ENCODE assay signal across 1 cellular context in the genomic region with DNA sequence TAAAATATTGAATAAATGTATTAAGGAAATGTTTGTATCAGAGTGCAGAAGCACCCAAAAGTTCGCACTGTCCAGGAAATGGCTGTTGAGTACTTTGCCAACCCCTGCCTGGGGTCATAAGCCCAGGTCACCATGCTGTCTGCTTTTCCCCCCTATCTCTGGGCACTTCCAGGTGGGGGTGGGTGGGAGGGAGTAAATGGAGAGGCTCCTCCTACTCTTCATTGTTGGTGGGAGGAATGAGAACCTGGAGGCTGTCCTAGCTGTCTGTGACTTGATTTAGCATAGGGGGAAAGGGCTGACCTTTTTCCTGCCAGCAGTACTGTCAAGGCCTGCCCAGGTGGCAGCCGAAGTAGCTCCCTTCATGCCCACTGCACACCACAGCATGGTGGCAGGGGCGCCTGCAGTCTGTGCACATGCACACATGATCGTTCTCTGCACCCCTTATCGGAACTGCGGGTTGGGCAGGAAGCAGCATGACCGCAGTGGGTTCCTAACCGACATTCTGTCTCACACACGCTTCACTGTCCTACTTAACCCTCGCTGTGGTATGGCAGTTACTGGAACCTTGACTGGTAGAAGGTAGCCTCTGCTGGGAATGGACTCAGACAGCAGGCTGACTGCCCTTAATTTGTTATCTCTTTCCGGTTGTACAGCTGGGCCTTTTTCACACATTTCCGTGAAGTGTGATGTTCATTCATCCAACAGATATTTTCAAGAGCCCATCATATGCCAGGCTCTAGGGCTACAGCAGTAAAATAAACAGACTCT.
TF ChIP-seq lines count a peak whose summit lies in the region.

No MANE protein-coding gene starts in this region.

TF ChIP-seq in K562, 482 proteins besides CTCF, POLR2A, EP300 and RAD21 (continued from another document and continues in another):
- TF ChIP-seq RBBP5 (IDR thresholded peaks at IDR 0.05; ENCODE audit: borderline replicate concordance, insufficient read depth, low read length, poor library complexity, severe bottlenecking) (peak; percentile 66), MAFF (IDR thresholded peaks at IDR 0.05; ENCODE audit: low read length) (no peak), BRD9 (IDR thresholded peaks at IDR 0.05; ENCODE audit: low read depth, partially characterized antibody) (peak; percentile 23), NEUROD1 (IDR thresholded peaks at IDR 0.05; ENCODE audit: borderline replicate concordance, low read depth, low read length, partially characterized antibody) (peak; percentile 46), PHF8 (IDR thresholded peaks at IDR 0.05; ENCODE audit: borderline replicate concordance, low read length) (no peak; the same call in 1 of the 2 replicates), CEBPB (tag; IDR thresholded peaks at IDR 0.05) (no peak), KDM4B (IDR thresholded peaks at IDR 0.05; ENCODE audit: borderline replicate concordance in 2 of 2, low read depth in 1 of 2) (peak in 1 of 2 experiments; percentile 58; a peak in 1 of 4 replicates), RBM22 (IDR thresholded peaks at IDR 0.05; ENCODE audit: low read depth, low read length, poor library complexity, severe bottlenecking) (no peak), TFAM (CRISPR knock-in tag; conservative IDR thresholded peaks at IDR 0.05) (no peak), JUNB (CRISPR knock-in tag; conservative IDR thresholded peaks at IDR 0.05) (0 out of 2 replicates have a peak, but pooled peaks have one; percentile 21), SRF (CRISPR knock-in tag; IDR thresholded peaks at IDR 0.05) (no peak), PURB (CRISPR knock-in tag; IDR thresholded peaks at IDR 0.05; ENCODE audit: low read depth) (no peak), ZNF77 (CRISPR knock-in tag; IDR thresholded peaks at IDR 0.05) (no peak), ZNF76 (CRISPR knock-in tag; IDR thresholded peaks at IDR 0.05; ENCODE audit: borderline replicate concordance) (0 out of 2 replicates have a peak, but pooled peaks have one; percentile 54), NCOA6 (IDR thresholded peaks at IDR 0.05) (no peak), SMARCA5 (IDR thresholded peaks at IDR 0.05) (no peak), MXI1 (IDR thresholded peaks at IDR 0.05; ENCODE audit: low read depth, low read length) (no peak), ATF7 (IDR thresholded peaks at IDR 0.05) (peak; percentile 44; the same call in 1 of the 2 replicates), ZFP1 (CRISPR knock-in tag; IDR thresholded peaks at IDR 0.05) (no peak), CC2D1A (IDR thresholded peaks at IDR 0.05) (0 out of 2 replicates have a peak, but pooled peaks have one; percentile 37), L3MBTL2 (IDR thresholded peaks at IDR 0.05) (peak; percentile 70; the same call in 1 of the 2 replicates), MAZ (CRISPR knock-in tag; conservative IDR thresholded peaks at IDR 0.05 in 1 of 2, IDR thresholded peaks at IDR 0.05 in 1 of 2) (peak; percentile 52 to 73), EGR1 (conservative IDR thresholded peaks at IDR 0.05) (no peak), CBX1 (IDR thresholded peaks at IDR 0.05; ENCODE audit: low read depth) (peak; percentile 44; the same call in 1 of the 2 replicates), POLR3A (IDR thresholded peaks at IDR 0.05; ENCODE audit: borderline replicate concordance, extremely low read depth, insufficient read depth, insufficient read length) (no peak), BHLHE40 (IDR thresholded peaks at IDR 0.05; ENCODE audit: low read length) (peak; percentile 92), POLR2AphosphoS5 (IDR thresholded peaks at IDR 0.05; ENCODE audit: control insufficient read depth, insufficient read depth, low read depth, low read length) (no peak), ZNF696 (CRISPR knock-in tag; conservative IDR thresholded peaks at IDR 0.05) (no peak), MEIS2 (IDR thresholded peaks at IDR 0.05; ENCODE audit: partially characterized antibody) (peak; percentile 48), GTF2E2 (tag; IDR thresholded peaks at IDR 0.05) (no peak), ZNF274 (IDR thresholded peaks at IDR 0.05; ENCODE audit: borderline replicate concordance, low read depth, low read length) (no peak), GABPA (tag; conservative IDR thresholded peaks at IDR 0.05; ENCODE audit: low read depth) (peak; percentile 63), ZNF140 (CRISPR knock-in tag; IDR thresholded peaks at IDR 0.05) (no peak), TCF7L2 (IDR thresholded peaks at IDR 0.05; ENCODE audit: low read depth, low read length) (no peak), RHOXF2B (CRISPR knock-in tag; conservative IDR thresholded peaks at IDR 0.05) (0 out of 2 replicates have a peak, but pooled peaks have one; percentile 65), SMAD1 (IDR thresholded peaks at IDR 0.05; ENCODE audit: low read depth, low read length, partially characterized antibody) (no peak), HSF4 (CRISPR knock-in tag; IDR thresholded peaks at IDR 0.05; ENCODE audit: borderline replicate concordance) (no peak), NFIC (IDR thresholded peaks at IDR 0.05) (no peak), ZNF12 (CRISPR knock-in tag; IDR thresholded peaks at IDR 0.05) (no peak), NRF1 (conservative IDR thresholded peaks at IDR 0.05 in 1 of 2, IDR thresholded peaks at IDR 0.05 in 1 of 2) (0 out of 4 replicates have a peak, but pooled peaks have one; percentile 7 to 23), ZNF764 (CRISPR knock-in tag; IDR thresholded peaks at IDR 0.05; ENCODE audit: low read depth) (no peak), PHTF2 (CRISPR knock-in tag; IDR thresholded peaks at IDR 0.05) (no peak)
- TF ChIP-seq, protein P1, sequence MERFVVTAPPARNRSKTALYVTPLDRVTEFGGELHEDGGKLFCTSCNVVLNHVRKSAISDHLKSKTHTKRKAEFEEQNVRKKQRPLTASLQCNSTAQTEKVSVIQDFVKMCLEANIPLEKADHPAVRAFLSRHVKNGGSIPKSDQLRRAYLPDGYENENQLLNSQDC (CRISPR knock-in tag; IDR thresholded peaks at IDR 0.05) = no peak
- TF ChIP-seq, protein P2, sequence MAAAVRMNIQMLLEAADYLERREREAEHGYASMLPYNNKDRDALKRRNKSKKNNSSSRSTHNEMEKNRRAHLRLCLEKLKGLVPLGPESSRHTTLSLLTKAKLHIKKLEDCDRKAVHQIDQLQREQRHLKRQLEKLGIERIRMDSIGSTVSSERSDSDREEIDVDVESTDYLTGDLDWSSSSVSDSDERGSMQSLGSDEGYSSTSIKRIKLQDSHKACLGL (CRISPR knock-in tag; IDR thresholded peaks at IDR 0.05; ENCODE audit: borderline replicate concordance, poor library complexity, severe bottlenecking) = no peak
- TF ChIP-seq, protein P3, sequence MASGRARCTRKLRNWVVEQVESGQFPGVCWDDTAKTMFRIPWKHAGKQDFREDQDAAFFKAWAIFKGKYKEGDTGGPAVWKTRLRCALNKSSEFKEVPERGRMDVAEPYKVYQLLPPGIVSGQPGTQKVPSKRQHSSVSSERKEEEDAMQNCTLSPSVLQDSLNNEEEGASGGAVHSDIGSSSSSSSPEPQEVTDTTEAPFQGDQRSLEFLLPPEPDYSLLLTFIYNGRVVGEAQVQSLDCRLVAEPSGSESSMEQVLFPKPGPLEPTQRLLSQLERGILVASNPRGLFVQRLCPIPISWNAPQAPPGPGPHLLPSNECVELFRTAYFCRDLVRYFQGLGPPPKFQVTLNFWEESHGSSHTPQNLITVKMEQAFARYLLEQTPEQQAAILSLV (tag; IDR thresholded peaks at IDR 0.05) = no peak
- TF ChIP-seq, protein P4, sequence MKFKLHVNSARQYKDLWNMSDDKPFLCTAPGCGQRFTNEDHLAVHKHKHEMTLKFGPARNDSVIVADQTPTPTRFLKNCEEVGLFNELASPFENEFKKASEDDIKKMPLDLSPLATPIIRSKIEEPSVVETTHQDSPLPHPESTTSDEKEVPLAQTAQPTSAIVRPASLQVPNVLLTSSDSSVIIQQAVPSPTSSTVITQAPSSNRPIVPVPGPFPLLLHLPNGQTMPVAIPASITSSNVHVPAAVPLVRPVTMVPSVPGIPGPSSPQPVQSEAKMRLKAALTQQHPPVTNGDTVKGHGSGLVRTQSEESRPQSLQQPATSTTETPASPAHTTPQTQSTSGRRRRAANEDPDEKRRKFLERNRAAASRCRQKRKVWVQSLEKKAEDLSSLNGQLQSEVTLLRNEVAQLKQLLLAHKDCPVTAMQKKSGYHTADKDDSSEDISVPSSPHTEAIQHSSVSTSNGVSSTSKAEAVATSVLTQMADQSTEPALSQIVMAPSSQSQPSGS (CRISPR knock-in tag; IDR thresholded peaks at IDR 0.05) = no peak
- TF ChIP-seq, protein P5, sequence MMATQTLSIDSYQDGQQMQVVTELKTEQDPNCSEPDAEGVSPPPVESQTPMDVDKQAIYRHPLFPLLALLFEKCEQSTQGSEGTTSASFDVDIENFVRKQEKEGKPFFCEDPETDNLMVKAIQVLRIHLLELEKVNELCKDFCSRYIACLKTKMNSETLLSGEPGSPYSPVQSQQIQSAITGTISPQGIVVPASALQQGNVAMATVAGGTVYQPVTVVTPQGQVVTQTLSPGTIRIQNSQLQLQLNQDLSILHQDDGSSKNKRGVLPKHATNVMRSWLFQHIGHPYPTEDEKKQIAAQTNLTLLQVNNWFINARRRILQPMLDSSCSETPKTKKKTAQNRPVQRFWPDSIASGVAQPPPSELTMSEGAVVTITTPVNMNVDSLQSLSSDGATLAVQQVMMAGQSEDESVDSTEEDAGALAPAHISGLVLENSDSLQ (IDR thresholded peaks at IDR 0.05) = peak; percentile 41; the same call in 1 of the 2 replicates
- TF ChIP-seq, protein P6, sequence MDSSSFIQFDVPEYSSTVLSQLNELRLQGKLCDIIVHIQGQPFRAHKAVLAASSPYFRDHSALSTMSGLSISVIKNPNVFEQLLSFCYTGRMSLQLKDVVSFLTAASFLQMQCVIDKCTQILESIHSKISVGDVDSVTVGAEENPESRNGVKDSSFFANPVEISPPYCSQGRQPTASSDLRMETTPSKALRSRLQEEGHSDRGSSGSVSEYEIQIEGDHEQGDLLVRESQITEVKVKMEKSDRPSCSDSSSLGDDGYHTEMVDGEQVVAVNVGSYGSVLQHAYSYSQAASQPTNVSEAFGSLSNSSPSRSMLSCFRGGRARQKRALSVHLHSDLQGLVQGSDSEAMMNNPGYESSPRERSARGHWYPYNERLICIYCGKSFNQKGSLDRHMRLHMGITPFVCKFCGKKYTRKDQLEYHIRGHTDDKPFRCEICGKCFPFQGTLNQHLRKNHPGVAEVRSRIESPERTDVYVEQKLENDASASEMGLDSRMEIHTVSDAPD (CRISPR knock-in tag; IDR thresholded peaks at IDR 0.05) = no peak
- TF ChIP-seq, protein P7, sequence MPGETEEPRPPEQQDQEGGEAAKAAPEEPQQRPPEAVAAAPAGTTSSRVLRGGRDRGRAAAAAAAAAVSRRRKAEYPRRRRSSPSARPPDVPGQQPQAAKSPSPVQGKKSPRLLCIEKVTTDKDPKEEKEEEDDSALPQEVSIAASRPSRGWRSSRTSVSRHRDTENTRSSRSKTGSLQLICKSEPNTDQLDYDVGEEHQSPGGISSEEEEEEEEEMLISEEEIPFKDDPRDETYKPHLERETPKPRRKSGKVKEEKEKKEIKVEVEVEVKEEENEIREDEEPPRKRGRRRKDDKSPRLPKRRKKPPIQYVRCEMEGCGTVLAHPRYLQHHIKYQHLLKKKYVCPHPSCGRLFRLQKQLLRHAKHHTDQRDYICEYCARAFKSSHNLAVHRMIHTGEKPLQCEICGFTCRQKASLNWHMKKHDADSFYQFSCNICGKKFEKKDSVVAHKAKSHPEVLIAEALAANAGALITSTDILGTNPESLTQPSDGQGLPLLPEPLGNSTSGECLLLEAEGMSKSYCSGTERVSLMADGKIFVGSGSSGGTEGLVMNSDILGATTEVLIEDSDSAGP (CRISPR knock-in tag; IDR thresholded peaks at IDR 0.05) = no peak
- TF ChIP-seq, protein P8, sequence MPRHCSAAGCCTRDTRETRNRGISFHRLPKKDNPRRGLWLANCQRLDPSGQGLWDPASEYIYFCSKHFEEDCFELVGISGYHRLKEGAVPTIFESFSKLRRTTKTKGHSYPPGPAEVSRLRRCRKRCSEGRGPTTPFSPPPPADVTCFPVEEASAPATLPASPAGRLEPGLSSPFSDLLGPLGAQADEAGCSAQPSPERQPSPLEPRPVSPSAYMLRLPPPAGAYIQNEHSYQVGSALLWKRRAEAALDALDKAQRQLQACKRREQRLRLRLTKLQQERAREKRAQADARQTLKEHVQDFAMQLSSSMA (CRISPR knock-in tag; IDR thresholded peaks at IDR 0.05) = no peak
- TF ChIP-seq, protein P9, sequence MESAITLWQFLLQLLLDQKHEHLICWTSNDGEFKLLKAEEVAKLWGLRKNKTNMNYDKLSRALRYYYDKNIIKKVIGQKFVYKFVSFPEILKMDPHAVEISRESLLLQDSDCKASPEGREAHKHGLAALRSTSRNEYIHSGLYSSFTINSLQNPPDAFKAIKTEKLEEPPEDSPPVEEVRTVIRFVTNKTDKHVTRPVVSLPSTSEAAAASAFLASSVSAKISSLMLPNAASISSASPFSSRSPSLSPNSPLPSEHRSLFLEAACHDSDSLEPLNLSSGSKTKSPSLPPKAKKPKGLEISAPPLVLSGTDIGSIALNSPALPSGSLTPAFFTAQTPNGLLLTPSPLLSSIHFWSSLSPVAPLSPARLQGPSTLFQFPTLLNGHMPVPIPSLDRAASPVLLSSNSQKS (CRISPR knock-in tag; IDR thresholded peaks at IDR 0.05) = no peak
- TF ChIP-seq, protein P10, sequence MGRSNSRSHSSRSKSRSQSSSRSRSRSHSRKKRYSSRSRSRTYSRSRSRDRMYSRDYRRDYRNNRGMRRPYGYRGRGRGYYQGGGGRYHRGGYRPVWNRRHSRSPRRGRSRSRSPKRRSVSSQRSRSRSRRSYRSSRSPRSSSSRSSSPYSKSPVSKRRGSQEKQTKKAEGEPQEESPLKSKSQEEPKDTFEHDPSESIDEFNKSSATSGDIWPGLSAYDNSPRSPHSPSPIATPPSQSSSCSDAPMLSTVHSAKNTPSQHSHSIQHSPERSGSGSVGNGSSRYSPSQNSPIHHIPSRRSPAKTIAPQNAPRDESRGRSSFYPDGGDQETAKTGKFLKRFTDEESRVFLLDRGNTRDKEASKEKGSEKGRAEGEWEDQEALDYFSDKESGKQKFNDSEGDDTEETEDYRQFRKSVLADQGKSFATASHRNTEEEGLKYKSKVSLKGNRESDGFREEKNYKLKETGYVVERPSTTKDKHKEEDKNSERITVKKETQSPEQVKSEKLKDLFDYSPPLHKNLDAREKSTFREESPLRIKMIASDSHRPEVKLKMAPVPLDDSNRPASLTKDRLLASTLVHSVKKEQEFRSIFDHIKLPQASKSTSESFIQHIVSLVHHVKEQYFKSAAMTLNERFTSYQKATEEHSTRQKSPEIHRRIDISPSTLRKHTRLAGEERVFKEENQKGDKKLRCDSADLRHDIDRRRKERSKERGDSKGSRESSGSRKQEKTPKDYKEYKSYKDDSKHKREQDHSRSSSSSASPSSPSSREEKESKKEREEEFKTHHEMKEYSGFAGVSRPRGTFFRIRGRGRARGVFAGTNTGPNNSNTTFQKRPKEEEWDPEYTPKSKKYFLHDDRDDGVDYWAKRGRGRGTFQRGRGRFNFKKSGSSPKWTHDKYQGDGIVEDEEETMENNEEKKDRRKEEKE (IDR thresholded peaks at IDR 0.05; ENCODE audit: borderline replicate concordance in 1 of 2, control insufficient read depth in 1 of 2, low read depth in 2 of 2, low read length in 1 of 2) = no peak
- TF ChIP-seq, protein P11, sequence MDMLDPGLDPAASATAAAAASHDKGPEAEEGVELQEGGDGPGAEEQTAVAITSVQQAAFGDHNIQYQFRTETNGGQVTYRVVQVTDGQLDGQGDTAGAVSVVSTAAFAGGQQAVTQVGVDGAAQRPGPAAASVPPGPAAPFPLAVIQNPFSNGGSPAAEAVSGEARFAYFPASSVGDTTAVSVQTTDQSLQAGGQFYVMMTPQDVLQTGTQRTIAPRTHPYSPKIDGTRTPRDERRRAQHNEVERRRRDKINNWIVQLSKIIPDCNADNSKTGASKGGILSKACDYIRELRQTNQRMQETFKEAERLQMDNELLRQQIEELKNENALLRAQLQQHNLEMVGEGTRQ (CRISPR knock-in tag; IDR thresholded peaks at IDR 0.05) = no peak
